Comparison of ENCODE assay signal across 10 cellular contexts in the genomic region with DNA sequence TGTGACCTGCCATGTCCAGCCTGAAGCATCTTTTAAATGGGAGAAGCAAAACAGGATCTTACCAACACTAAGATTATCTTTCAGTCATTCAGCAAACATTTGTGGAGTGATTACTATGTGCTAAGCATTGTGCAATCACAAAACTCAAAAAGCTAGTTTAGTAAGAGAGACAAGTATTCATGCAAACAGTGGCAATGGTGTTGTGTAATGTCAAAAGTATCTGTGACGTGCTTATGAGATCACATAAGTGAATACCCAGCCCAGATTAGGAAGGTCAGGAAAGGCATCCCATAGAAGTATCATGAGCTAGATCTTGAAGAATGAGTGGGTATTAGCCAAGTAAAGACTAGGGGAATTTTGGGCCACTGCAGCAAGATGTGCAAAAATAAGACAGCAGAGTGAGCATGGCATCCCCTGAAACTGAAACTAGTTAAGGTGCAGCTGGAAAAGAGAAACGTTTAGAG. TPM values are rescaled to one million over a fixed set of nuclear protein-coding genes. Genes with fewer than 3 reads are reported as not detected.
DNase-seq lines count a peak whose midpoint lies in the region; ATAC-seq, FAIRE-seq and TF ChIP-seq lines count a peak whose summit lies in the region.
"Had no signal": no experiment of that assay in that cellular context is flagged by ENCODE, and none has a peak within 500 bp of the region (broad histone marks: within the 10 kb centered on the region; RNA-seq: fewer than 3 reads in every experiment).

No MANE protein-coding gene starts in this region.

- no peak for FAIRE-seq in pancreas (lab: Jason Lieb, UNC)
- FAIRE-seq: endothelial cell of umbilical vein had no signal

- peak; percentile 33 for ATAC-seq in GM21723 (IDR thresholded peaks at IDR 0.05; ENCODE audit: unreplicated experiment)
- ATAC-seq in pancreas: no peak

- no peaks in the 10 kb centered on the region for H3K79me2 ChIP-seq in OCI-LY3 (ENCODE audit: low read length)

- H4K20me1 ChIP-seq in OCI-LY3 (ENCODE audit: insufficient read depth, low read length): peaks cover 6% of the 10 kb centered on the region; the same call in 1 of the 2 replicates

- DNase-seq in GM06990 (ENCODE audit: extremely low read depth, insufficient read length) (peak; percentile 15), iris pigment epithelial cell (ENCODE audit: low read depth) (peak; percentile 98), iPS-NIHi11 (ENCODE audit: low spot score) (no peak), pancreas (no peak)
- DNase-seq in activated CD8-positive, alpha-beta memory T cell treated with anti-CD3 and anti-CD28 coated beads, Interleukin-2, amount 50 U/mL, for 4 hours: no peak
- no peak for DNase-seq in stimulated activated naive CD4-positive, alpha-beta T cell treated with Interleukin-2 at 50 U/mL for 16 hours (lab: John Stamatoyannopoulos, UW)

- H3K9me3 ChIP-seq in OCI-LY3 (ENCODE audit: insufficient read depth, low read length) (no peaks in the 10 kb centered on the region), pancreas (no peaks in the 10 kb centered on the region)

- H3K4me3 ChIP-seq in GM06990 (replicated peaks; ENCODE audit: low read depth, low read length) (no peak overlapping the region), OCI-LY3 (ENCODE audit: low read length) (peak overlapping the region; percentile 17; the same call in 1 of the 2 replicates), pancreas (no peak overlapping the region)
- H3K4me3 ChIP-seq: skin epidermis had no signal

- no peak overlapping the region for H2AFZ ChIP-seq in OCI-LY3 (ENCODE audit: low read depth, low read length)

- H3K9ac ChIP-seq in OCI-LY3 (ENCODE audit: low read length): no peak overlapping the region

- 47 to 68% methylated on average over 2 of the region's 2 CpGs for WGBS in pancreas, 2 donors

- TF ChIP-seq CTCF in GM06990 (IDR thresholded peaks at IDR 0.05; ENCODE audit: insufficient read depth, low read length, poor library complexity, severe bottlenecking) (no peak), OCI-LY3 (IDR thresholded peaks at IDR 0.05; ENCODE audit: low read depth, low read length) (no peak), pancreas (IDR thresholded peaks at IDR 0.05) (no peak)

- peak overlapping the region; percentile 58 for H3K4me2 ChIP-seq in OCI-LY3 (ENCODE audit: low read length)

- intact Hi-C loops in pancreas (cut with DNase I): no loop called here

- H3K27ac ChIP-seq in OCI-LY3 (ENCODE audit: low read length) (no peak overlapping the region), pancreas (no peak overlapping the region)
- H3K27ac ChIP-seq: skin epidermis had no signal

- H3K4me1 ChIP-seq in OCI-LY3 (ENCODE audit: low read length) (peaks cover 28% of the 10 kb centered on the region), pancreas (no peaks in the 10 kb centered on the region)

- H3K27me3 ChIP-seq in GM06990 (replicated peaks; ENCODE audit: control insufficient read depth, insufficient read depth, low read length) (no peaks in the 10 kb centered on the region), OCI-LY3 (ENCODE audit: low read depth, low read length) (peaks cover 5% of the 10 kb centered on the region; the same call in 1 of the 2 replicates), pancreas (no peaks in the 10 kb centered on the region)

- H3K36me3 ChIP-seq in GM06990 (ENCODE audit: control insufficient read depth, insufficient read depth, low read length) (peaks cover 4% of the 10 kb centered on the region), OCI-LY3 (replicated peaks; ENCODE audit: low read depth, low read length) (peaks cover 23% of the 10 kb centered on the region), pancreas (peaks cover 0 to 7% (median 0%) of the 10 kb centered on the region in 3 donors)

RNA-seq across cellular contexts. Expression of a gene that starts 32.1 kb away (rescaled TPM):
- total RNA-seq in pancreas: 100 to 1,000 TPM in 3 of 6 donors, 10 to 100 TPM in 3; 89.0 to 119 (median 100) TPM
- polyA plus RNA-seq in pancreas: 10 to 100 TPM; 23.6 to 96.5 TPM

RNA-seq across cellular contexts. Expression of a gene that starts 39.1 kb away (rescaled TPM):
- 10 to 100 TPM in 3 of 6 donors, 1 to 10 TPM in 3; 7.6 to 12.7 (median 10.2) TPM for total RNA-seq in pancreas
- polyA plus RNA-seq in pancreas: 1 to 10 TPM; 4.4 to 5.1 TPM

Comparison
In these comparisons a context has a peak if more than half of its experiments do, and no peak if none do; other contexts are left out.
1. DNase-seq: peak in GM06990 (single experiment) and iris pigment epithelial cell (single experiment); none in activated CD8-positive, alpha-beta memory T cell treated with anti-CD3 and anti-CD28 coated beads, Interleukin-2, amount 50 U/mL, for 4 hours (single experiment), iPS-NIHi11 (single experiment), stimulated activated naive CD4-positive, alpha-beta T cell treated with Interleukin-2 at 50 U/mL for 16 hours (single experiment) and pancreas (0 of 6).